Comparison of ENCODE assay signal across 30 cellular contexts in the genomic region with DNA sequence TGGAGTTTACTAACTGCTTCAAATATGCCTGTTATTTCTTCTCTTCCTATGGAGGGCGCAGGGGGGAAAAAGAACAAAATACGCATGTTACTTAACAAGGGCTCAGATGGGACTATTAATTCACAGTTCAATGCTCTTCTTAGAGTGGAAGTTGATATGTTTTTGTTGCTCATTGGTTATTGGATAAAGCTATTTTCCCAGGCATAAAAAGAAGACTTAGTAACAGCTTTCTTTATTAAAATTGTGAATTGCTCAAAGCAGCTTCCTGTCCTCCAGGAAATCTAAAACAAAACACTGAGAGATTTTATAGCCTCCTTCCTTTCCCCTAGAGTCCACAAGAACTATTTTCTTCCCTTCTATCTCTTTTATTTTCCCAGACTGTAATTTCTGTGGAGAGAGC.
"Had no signal": no experiment of that assay in that cellular context is flagged by ENCODE, and none has a peak within 500 bp of the region (broad histone marks: within the 10 kb centered on the region; RNA-seq: fewer than 3 reads in every experiment).

No MANE protein-coding gene starts in this region.

- H3K4me3 ChIP-seq: SJCRH30 had no signal

- H3K36me3 Mint-ChIP-seq: activated naive CD8-positive, alpha-beta T cell treated with anti-CD3 and anti-CD28 coated beads for 36 hours had no signal

- H3K9me3 Mint-ChIP-seq: activated CD4-positive, alpha-beta T cell treated with anti-CD3 and anti-CD28 coated beads, Interleukin-2, amount 10 ng/mL, durations not matched to agents 24 days and 14 days; activated CD8-positive, alpha-beta T cell treated with anti-CD3 and anti-CD28 coated beads for 36 hours; activated naive CD8-positive, alpha-beta T cell treated with anti-CD3 and anti-CD28 coated beads for 36 hours; activated T-cell treated with anti-CD3 and anti-CD28 coated beads, Interleukin-2, amount 50 U/mL, for 72 hours; activated T-helper 17 cell treated with anti-CD3 and anti-CD28 coated beads, Interleukin-2, amount 50 U/mL, for 72 hours; T-helper 1 cell treated with Interleukin-12 subunit alpha and Interleukin-12 subunit beta and Interleukin-4 antibody, amounts not matched to agents 30 μg/mL and 1 μg/mL, for 36 hours; T-helper 2 cell treated with Interferon-gamma antibody and Interleukin-4, amounts not matched to agents 5 μg/mL and 100 μg/mL, for 36 hours had no signal

- DNase-seq: activated CD4-positive, alpha-beta T cell treated with anti-CD3 and anti-CD28 coated beads, Interleukin-2, amount 50 U/mL, for 4 hours; activated CD8-positive, alpha-beta T cell treated with anti-CD3 and anti-CD28 coated beads for 36 hours; activated effector memory CD4-positive, alpha-beta T cell treated with anti-CD3 and anti-CD28 coated beads, Interleukin-2, amount 50 U/mL, for 16 hours; activated naive CD4-positive, alpha-beta T cell; activated naive CD4-positive, alpha-beta T cell treated with anti-CD3 and anti-CD28 coated beads, Interleukin-2, amount 50 U/mL, for 16 hours; activated naive CD8-positive, alpha-beta T cell treated with anti-CD3 and anti-CD28 coated beads for 36 hours; activated T-cell treated with anti-CD3 and anti-CD28 coated beads, Interleukin-2, amount 50 U/mL, for 1 hour; activated T-cell treated with anti-CD3 and anti-CD28 coated beads, Interleukin-2, amount 50 U/mL, for 72 hours; amniotic stem cell; aorta; brain microvascular endothelial cell; central memory CD4-positive, alpha-beta T cell; NCI-H1105 treated with DMSO at 0.1 percent for 48 hours; NCI-H1436; NCI-H1694 treated with DMSO at 0.1 percent for 48 hours; NCI-H2029 treated with DMSO at 0.1 percent for 48 hours; NCI-H2107; NCI-H226; NCI-H446 treated with DMSO at 0.1 percent for 48 hours; NCI-H524; NCI-H69; SHP77; SJCRH30; SK-N-SH had no signal

- H3K36me3 ChIP-seq: brain microvascular endothelial cell, SJCRH30 had no signal

- H3K27ac ChIP-seq: brain microvascular endothelial cell, KMS-11, SJCRH30 had no signal

- H3K27me3 ChIP-seq: brain microvascular endothelial cell, SJCRH30 had no signal

- H3K9ac ChIP-seq: KMS-11, SK-N-SH had no signal

- H3K27ac Mint-ChIP-seq: activated CD4-positive, alpha-beta T cell treated with anti-CD3 and anti-CD28 coated beads, Interleukin-2, amount 10 ng/mL, durations not matched to agents 24 days and 14 days; activated CD8-positive, alpha-beta T cell treated with anti-CD3 and anti-CD28 coated beads for 36 hours; activated naive CD8-positive, alpha-beta T cell treated with anti-CD3 and anti-CD28 coated beads for 36 hours; activated T-cell treated with anti-CD3 and anti-CD28 coated beads, Interleukin-2, amount 50 U/mL, for 72 hours; activated T-helper 17 cell treated with anti-CD3 and anti-CD28 coated beads, Interleukin-2, amount 50 U/mL, for 72 hours; T-helper 1 cell treated with Interleukin-12 subunit alpha and Interleukin-12 subunit beta and Interleukin-4 antibody, amounts not matched to agents 30 μg/mL and 1 μg/mL, for 36 hours; T-helper 2 cell treated with Interferon-gamma antibody and Interleukin-4, amounts not matched to agents 5 μg/mL and 100 μg/mL, for 36 hours had no signal

- H3K4me1 Mint-ChIP-seq: activated T-helper 17 cell treated with anti-CD3 and anti-CD28 coated beads, Interleukin-2, amount 50 U/mL, for 72 hours had no signal

- H3K4me3 Mint-ChIP-seq: activated CD4-positive, alpha-beta T cell treated with anti-CD3 and anti-CD28 coated beads, Interleukin-2, amount 10 ng/mL, durations not matched to agents 24 days and 14 days; activated CD8-positive, alpha-beta T cell treated with anti-CD3 and anti-CD28 coated beads for 36 hours; activated naive CD8-positive, alpha-beta T cell treated with anti-CD3 and anti-CD28 coated beads for 36 hours; activated T-cell treated with anti-CD3 and anti-CD28 coated beads, Interleukin-2, amount 50 U/mL, for 72 hours; activated T-helper 17 cell treated with anti-CD3 and anti-CD28 coated beads, Interleukin-2, amount 50 U/mL, for 72 hours; T-helper 1 cell treated with Interleukin-12 subunit alpha and Interleukin-12 subunit beta and Interleukin-4 antibody, amounts not matched to agents 30 μg/mL and 1 μg/mL, for 36 hours; T-helper 2 cell treated with Interferon-gamma antibody and Interleukin-4, amounts not matched to agents 5 μg/mL and 100 μg/mL, for 36 hours had no signal

- H3K4me2 ChIP-seq: KMS-11, SK-N-SH had no signal

- ATAC-seq: activated CD8-positive, alpha-beta T cell treated with anti-CD3 and anti-CD28 coated beads for 36 hours; activated T-cell treated with anti-CD3 and anti-CD28 coated beads, Interleukin-2, amount 50 U/mL, for 72 hours; activated T-helper 17 cell treated with anti-CD3 and anti-CD28 coated beads, Interleukin-2, amount 50 U/mL, for 72 hours; Panc1 had no signal

- H3K9me3 ChIP-seq: SJCRH30, SK-N-SH had no signal
